1 cellular context compared by ENCODE assay signal in genomic region chr17:16480995-16481394, GRCh38.
TF ChIP-seq lines count a peak whose summit lies in the region.

No MANE protein-coding gene starts in this region.

TF ChIP-seq in H1, 55 proteins besides CTCF, POLR2A, EP300 and RAD21 (continued from another document):
- no peak for TF ChIP-seq PHF8 (conservative IDR thresholded peaks at IDR 0.05; ENCODE audit: low read depth, low read length)
- TF ChIP-seq SRF (IDR thresholded peaks at IDR 0.05; ENCODE audit: low read depth, low read length) = no peak
- TF ChIP-seq CHD1 (IDR thresholded peaks at IDR 0.05; ENCODE audit: low read depth, low read length) = no peak
- no peak for TF ChIP-seq SIRT6 (IDR thresholded peaks at IDR 0.05; ENCODE audit: low read length)
- TF ChIP-seq RXRA (IDR thresholded peaks at IDR 0.05; ENCODE audit: insufficient read depth, low read depth, low read length) = no peak
- no peak for TF ChIP-seq TEAD4 (IDR thresholded peaks at IDR 0.05; ENCODE audit: low read depth, low read length)
- TF ChIP-seq RFX5 (IDR thresholded peaks at IDR 0.05; ENCODE audit: borderline replicate concordance, low read depth, low read length) = no peak
- no peak for TF ChIP-seq KDM4A (IDR thresholded peaks at IDR 0.05; ENCODE audit: low read depth, low read length, severe bottlenecking)
- no peak for TF ChIP-seq FOSL1 (IDR thresholded peaks at IDR 0.05; ENCODE audit: insufficient read depth, low read depth, low read length)
- TF ChIP-seq, protein P1, sequence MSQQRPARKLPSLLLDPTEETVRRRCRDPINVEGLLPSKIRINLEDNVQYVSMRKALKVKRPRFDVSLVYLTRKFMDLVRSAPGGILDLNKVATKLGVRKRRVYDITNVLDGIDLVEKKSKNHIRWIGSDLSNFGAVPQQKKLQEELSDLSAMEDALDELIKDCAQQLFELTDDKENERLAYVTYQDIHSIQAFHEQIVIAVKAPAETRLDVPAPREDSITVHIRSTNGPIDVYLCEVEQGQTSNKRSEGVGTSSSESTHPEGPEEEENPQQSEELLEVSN (IDR thresholded peaks at IDR 0.05) = no peak
- TF ChIP-seq NANOG (IDR thresholded peaks at IDR 0.05; ENCODE audit: insufficient read depth, low read depth, low read length, poor library complexity, severe bottlenecking) = no peak
